ENCODE assay signal across 2 cellular contexts in the genomic region with DNA sequence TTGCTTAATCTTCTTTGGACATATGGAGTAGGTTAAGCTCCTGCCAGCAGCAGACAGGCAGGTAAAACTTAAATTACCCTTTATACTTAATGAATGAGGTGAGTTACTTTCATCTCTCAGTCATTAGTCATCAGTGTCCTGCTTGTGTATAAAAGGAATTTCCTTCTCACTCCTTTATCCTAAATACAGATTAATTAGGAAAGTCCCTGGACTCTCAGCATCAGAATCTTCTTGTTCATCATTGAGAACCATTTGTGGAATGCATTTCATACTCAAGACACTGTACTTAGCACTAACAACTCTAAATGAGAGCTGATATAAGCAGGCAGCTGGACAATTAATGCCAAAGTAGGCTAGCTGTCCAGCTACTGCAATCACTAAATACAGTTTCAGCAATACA.
TF ChIP-seq lines count a peak whose summit lies in the region.

No MANE protein-coding gene starts in this region.

TF ChIP-seq in A549, 52 proteins besides CTCF, POLR2A, EP300 and RAD21:
- no peak for TF ChIP-seq ZFP36 (IDR thresholded peaks at IDR 0.05; ENCODE audit: borderline replicate concordance, partially characterized antibody)
- no peak for TF ChIP-seq HEYL (CRISPR knock-in tag; IDR thresholded peaks at IDR 0.05)
- TF ChIP-seq HDAC2 (IDR thresholded peaks at IDR 0.05): no peak
- TF ChIP-seq ZSCAN20 (CRISPR knock-in tag; IDR thresholded peaks at IDR 0.05): no peak
- no peak for TF ChIP-seq FOXS1 (CRISPR knock-in tag; IDR thresholded peaks at IDR 0.05)
- TF ChIP-seq BCL3 (IDR thresholded peaks at IDR 0.05): no peak
- TF ChIP-seq ATOH8 (CRISPR knock-in tag; IDR thresholded peaks at IDR 0.05; ENCODE audit: low read depth): no peak
- no peak for TF ChIP-seq HOXB13 (CRISPR knock-in tag; IDR thresholded peaks at IDR 0.05; ENCODE audit: low read depth)

TF ChIP-seq in IMR-90, 13 proteins besides CTCF, POLR2A, EP300 and RAD21:
- TF ChIP-seq MAZ (IDR thresholded peaks at IDR 0.05; ENCODE audit: borderline replicate concordance, low read depth, low read length): no peak
- TF ChIP-seq SMC3 (IDR thresholded peaks at IDR 0.05; ENCODE audit: low read depth, low read length): no peak
- TF ChIP-seq RCOR1 (IDR thresholded peaks at IDR 0.05; ENCODE audit: insufficient replicate concordance, low read length): no peak
- TF ChIP-seq CHD1 (IDR thresholded peaks at IDR 0.05; ENCODE audit: low read depth, low read length): no peak
- TF ChIP-seq FOS (IDR thresholded peaks at IDR 0.05; ENCODE audit: low read depth, low read length): no peak
- TF ChIP-seq, protein P1, sequence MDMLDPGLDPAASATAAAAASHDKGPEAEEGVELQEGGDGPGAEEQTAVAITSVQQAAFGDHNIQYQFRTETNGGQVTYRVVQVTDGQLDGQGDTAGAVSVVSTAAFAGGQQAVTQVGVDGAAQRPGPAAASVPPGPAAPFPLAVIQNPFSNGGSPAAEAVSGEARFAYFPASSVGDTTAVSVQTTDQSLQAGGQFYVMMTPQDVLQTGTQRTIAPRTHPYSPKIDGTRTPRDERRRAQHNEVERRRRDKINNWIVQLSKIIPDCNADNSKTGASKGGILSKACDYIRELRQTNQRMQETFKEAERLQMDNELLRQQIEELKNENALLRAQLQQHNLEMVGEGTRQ (IDR thresholded peaks at IDR 0.05; ENCODE audit: low read depth, low read length): no peak
- TF ChIP-seq MXI1 (IDR thresholded peaks at IDR 0.05; ENCODE audit: borderline replicate concordance, low read depth, low read length): no peak
- TF ChIP-seq MAFK (IDR thresholded peaks at IDR 0.05; ENCODE audit: low read depth, low read length): no peak
- no peak for TF ChIP-seq BHLHE40 (IDR thresholded peaks at IDR 0.05; ENCODE audit: low read depth, low read length)
- TF ChIP-seq RFX5 (IDR thresholded peaks at IDR 0.05; ENCODE audit: low read depth, low read length): no peak
- no peak for TF ChIP-seq CEBPB (IDR thresholded peaks at IDR 0.05; ENCODE audit: low read depth, low read length)
- TF ChIP-seq ELK1 (IDR thresholded peaks at IDR 0.05; ENCODE audit: borderline replicate concordance, low read depth, low read length): no peak
- TF ChIP-seq NFE2L2 (IDR thresholded peaks at IDR 0.05; ENCODE audit: low read depth, low read length): no peak
TF ChIP-seq in IMR-90: peak in this region for 0.
